ENCODE assay signal across 1 cellular context in the genomic region with DNA sequence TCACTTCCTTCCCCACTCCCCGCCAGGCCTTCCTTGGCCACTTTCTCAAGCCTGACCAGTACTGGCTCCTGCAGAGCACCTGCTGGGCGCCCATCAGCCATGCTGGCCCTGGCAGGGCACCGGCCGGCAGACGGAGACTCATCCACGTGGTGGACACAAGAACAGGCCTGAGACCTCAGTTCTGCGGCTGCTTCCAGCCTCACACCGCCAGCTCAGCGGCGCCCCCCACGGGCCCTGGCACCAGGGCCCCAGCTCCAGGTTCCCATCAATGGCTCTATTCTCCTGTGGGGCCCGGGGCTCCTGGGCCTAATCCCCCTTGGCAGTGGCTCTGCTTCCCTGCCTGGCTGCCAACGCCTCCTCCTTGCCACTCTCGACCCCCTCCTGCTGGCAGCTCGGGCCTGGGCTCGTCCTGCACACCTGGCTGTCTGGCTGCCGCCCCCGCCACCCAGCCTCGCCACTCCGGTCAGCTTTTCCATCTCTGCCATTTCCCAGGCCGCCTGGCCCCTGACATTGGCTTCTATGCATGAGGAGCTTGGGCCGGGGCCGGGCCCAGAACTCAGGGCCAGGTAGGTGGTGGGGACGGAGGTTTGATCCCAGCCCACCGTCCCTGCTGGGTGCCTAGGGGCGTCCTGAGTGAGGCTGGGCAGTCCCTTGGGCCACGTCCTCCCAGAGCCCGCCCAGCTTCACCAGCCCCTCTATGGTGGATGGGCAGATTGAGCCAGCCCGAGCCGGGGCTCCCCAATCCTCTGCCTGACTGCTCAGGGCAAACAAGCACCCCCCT.
TF ChIP-seq lines count a peak whose summit lies in the region.

No MANE protein-coding gene starts in this region.

TF ChIP-seq in HepG2, 621 proteins besides CTCF, POLR2A, EP300 and RAD21:
- TF ChIP-seq STAG1 (CRISPR knock-in tag; IDR thresholded peaks at IDR 0.05), result peak; percentile 18; the same call in 1 of the 2 replicates
- TF ChIP-seq MTF2 (CRISPR knock-in tag; IDR thresholded peaks at IDR 0.05; ENCODE audit: borderline replicate concordance), result no peak
- 0 out of 2 replicates have a peak, but pooled peaks have one; percentile 53 for TF ChIP-seq HNRNPL (IDR thresholded peaks at IDR 0.05; ENCODE audit: low read depth, low read length)
- TF ChIP-seq, protein P1, sequence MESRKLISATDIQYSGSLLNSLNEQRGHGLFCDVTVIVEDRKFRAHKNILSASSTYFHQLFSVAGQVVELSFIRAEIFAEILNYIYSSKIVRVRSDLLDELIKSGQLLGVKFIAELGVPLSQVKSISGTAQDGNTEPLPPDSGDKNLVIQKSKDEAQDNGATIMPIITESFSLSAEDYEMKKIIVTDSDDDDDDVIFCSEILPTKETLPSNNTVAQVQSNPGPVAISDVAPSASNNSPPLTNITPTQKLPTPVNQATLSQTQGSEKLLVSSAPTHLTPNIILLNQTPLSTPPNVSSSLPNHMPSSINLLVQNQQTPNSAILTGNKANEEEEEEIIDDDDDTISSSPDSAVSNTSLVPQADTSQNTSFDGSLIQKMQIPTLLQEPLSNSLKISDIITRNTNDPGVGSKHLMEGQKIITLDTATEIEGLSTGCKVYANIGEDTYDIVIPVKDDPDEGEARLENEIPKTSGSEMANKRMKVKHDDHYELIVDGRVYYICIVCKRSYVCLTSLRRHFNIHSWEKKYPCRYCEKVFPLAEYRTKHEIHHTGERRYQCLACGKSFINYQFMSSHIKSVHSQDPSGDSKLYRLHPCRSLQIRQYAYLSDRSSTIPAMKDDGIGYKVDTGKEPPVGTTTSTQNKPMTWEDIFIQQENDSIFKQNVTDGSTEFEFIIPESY (CRISPR knock-in tag; IDR thresholded peaks at IDR 0.05), result peak; percentile 85
- peak; percentile 63 for TF ChIP-seq AGO2 (optimal IDR thresholded peaks at IDR 0.05; ENCODE audit: low read depth, low read length)
- TF ChIP-seq POLR2G (IDR thresholded peaks at IDR 0.05; ENCODE audit: low read depth, low read length), result 0 out of 2 replicates have a peak, but pooled peaks have one; percentile 26
- TF ChIP-seq CCAR2 (optimal IDR thresholded peaks at IDR 0.05; ENCODE audit: low read depth, low read length), result no peak
- peak; percentile 72 for TF ChIP-seq RBFOX2 (IDR thresholded peaks at IDR 0.05; ENCODE audit: low read depth, low read length)
- TF ChIP-seq PHF21A (CRISPR knock-in tag; IDR thresholded peaks at IDR 0.05), result no peak
- no peak for TF ChIP-seq FOSL2 (CRISPR knock-in tag; IDR thresholded peaks at IDR 0.05)
- no peak for TF ChIP-seq HDAC6 (IDR thresholded peaks at IDR 0.05; ENCODE audit: low read depth, low read length)
- no peak for TF ChIP-seq ZNF543 (CRISPR knock-in tag; IDR thresholded peaks at IDR 0.05)
